In the genomic region with DNA sequence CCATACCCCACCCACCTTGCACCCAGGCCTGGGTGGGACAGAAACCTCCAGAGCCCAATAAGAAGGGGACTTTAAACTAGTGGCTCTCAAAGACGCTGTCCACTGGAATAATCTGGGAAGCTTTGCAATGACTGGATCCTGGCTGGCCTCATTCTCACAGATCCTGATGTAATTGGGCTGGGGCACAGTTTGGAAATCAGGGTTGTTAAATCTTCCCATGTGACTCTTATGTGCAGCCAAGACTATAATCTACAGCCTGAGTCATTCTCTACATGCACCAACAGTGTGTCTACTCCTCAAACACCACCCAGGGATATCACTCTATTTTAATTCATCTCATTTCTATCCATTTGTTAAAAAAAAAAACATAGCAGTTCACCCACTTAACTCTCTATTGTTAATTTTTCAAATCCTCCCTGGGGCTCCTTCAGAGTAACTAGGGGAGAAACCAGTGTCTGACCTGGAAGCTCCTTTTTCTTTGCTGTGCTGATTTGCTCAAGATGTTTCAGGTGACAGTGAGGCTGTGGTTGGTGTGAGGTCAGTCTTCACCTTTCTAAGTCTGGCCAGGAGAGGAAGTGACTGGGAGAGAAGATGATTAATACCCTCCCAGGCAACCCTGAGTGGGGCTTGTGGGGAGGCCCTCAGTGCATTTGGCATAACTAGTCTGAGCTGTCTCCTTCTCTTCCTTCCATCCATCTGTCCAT, we compare ENCODE assay signal across 18 cellular contexts.
A peak's percentile ranks its signal among the peaks of the same experiment; 100 is the strongest.
DNase-seq lines count a peak whose midpoint lies in the region; ATAC-seq and TF ChIP-seq lines count a peak whose summit lies in the region.
"Had no signal": no experiment of that assay in that cellular context is flagged by ENCODE, and none has a peak within 500 bp of the region (broad histone marks: within the 10 kb centered on the region; RNA-seq: fewer than 3 reads in every experiment).

No MANE protein-coding gene starts in this region.

- H3K9me2 ChIP-seq in hepatocyte (replicated peaks; ENCODE audit: insufficient read depth): no peaks in the 10 kb centered on the region

- no peaks in the 10 kb centered on the region for H3K79me2 ChIP-seq in hepatocyte

- TF ChIP-seq CTCF in hepatocyte (IDR thresholded peaks at IDR 0.05; ENCODE audit: poor library complexity) (no peak), upper lobe of right lung (IDR thresholded peaks at IDR 0.05) (no peak)

- H3K36me3 Mint-ChIP-seq in activated naive CD8-positive, alpha-beta T cell treated with anti-CD3 and anti-CD28 coated beads, Interleukin-2, amount 10 ng/mL, durations not matched to agents 7 days and 5 days: no peaks in the 10 kb centered on the region
- H3K36me3 Mint-ChIP-seq in activated naive CD8-positive, alpha-beta T cell treated with anti-CD3 and anti-CD28 coated beads for 36 hours: no peaks in the 10 kb centered on the region

- H3K27me3 Mint-ChIP-seq in activated naive CD8-positive, alpha-beta T cell treated with anti-CD3 and anti-CD28 coated beads, Interleukin-2, amount 10 ng/mL, durations not matched to agents 7 days and 5 days: peaks cover 10% of the 10 kb centered on the region
- H3K27me3 Mint-ChIP-seq in activated naive CD8-positive, alpha-beta T cell treated with anti-CD3 and anti-CD28 coated beads for 36 hours: peaks cover 2% of the 10 kb centered on the region

- H3K9me3 ChIP-seq in hepatocyte (ENCODE audit: low read depth) (no peaks in the 10 kb centered on the region), upper lobe of right lung (no peaks in the 10 kb centered on the region)
- H3K9me3 ChIP-seq: A549, neutrophil had no signal

- H3K27ac Mint-ChIP-seq in activated naive CD8-positive, alpha-beta T cell treated with anti-CD3 and anti-CD28 coated beads, Interleukin-2, amount 10 ng/mL, durations not matched to agents 7 days and 5 days: peak overlapping the region; percentile 49
- no peak overlapping the region for H3K27ac Mint-ChIP-seq in activated naive CD8-positive, alpha-beta T cell treated with anti-CD3 and anti-CD28 coated beads for 36 hours

- POLR2A ChIA-PET in activated naive CD8-positive, alpha-beta T cell treated with anti-CD3 and anti-CD28 coated beads, Interleukin-2, amount 10 ng/mL, durations not matched to agents 7 days and 5 days (lab: Charles Lee): no interaction called here

- H3K4me1 ChIP-seq in hepatocyte (ENCODE audit: insufficient read depth): no peaks in the 10 kb centered on the region
- H3K4me1 ChIP-seq in upper lobe of right lung: no peaks in the 10 kb centered on the region
- H3K4me1 ChIP-seq: A549 had no signal

- no peaks in the 10 kb centered on the region for H3K36me3 ChIP-seq in hepatocyte (replicated peaks; ENCODE audit: insufficient read depth, low read depth)
- H3K36me3 ChIP-seq in upper lobe of right lung: no peaks in the 10 kb centered on the region
- H3K36me3 ChIP-seq: neutrophil had no signal

- no peaks in the 10 kb centered on the region for H4K20me1 ChIP-seq in hepatocyte (ENCODE audit: insufficient read depth, poor library complexity, severe bottlenecking)

- no peak overlapping the region for H3K27ac ChIP-seq in hepatocyte
- H3K27ac ChIP-seq in upper lobe of right lung: no peak overlapping the region
- H3K27ac ChIP-seq: A549, neutrophil, skin epidermis had no signal

- H3K9me3 Mint-ChIP-seq in activated naive CD8-positive, alpha-beta T cell treated with anti-CD3 and anti-CD28 coated beads, Interleukin-2, amount 10 ng/mL, durations not matched to agents 7 days and 5 days: no peaks in the 10 kb centered on the region
- H3K9me3 Mint-ChIP-seq in activated naive CD8-positive, alpha-beta T cell treated with anti-CD3 and anti-CD28 coated beads for 36 hours: no peaks in the 10 kb centered on the region

- WGBS in hepatocyte (ENCODE audit: low lambda C conversion rate, missing lambda C conversion rate): 64% methylated on average over 1 of the region's 1 CpG

- no peak for DNase-seq in activated naive CD8-positive, alpha-beta T cell treated with anti-CD3 and anti-CD28 coated beads, Interleukin-2, amount 10 ng/mL, durations not matched to agents 7 days and 5 days
- no peak for DNase-seq in activated naive CD8-positive, alpha-beta T cell treated with anti-CD3 and anti-CD28 coated beads for 36 hours
- DNase-seq in hepatocyte (ENCODE audit: low spot score) (peak; percentile 22), upper lobe of right lung (no peak), EL (no peak), GDM1 (lab: John Stamatoyannopoulos, UW) (no peak)
- DNase-seq: amygdala, Kasumi-1, mesendoderm, NCI-H1694 treated with DMSO at 0.1 percent for 48 hours, NCI-H526, SW 1271 had no signal

- peaks cover 9% of the 10 kb centered on the region for H3K27me3 ChIP-seq in hepatocyte
- no peaks in the 10 kb centered on the region for H3K27me3 ChIP-seq in upper lobe of right lung
- H3K27me3 ChIP-seq: neutrophil had no signal

- peak; percentile 45 for ATAC-seq in activated naive CD8-positive, alpha-beta T cell treated with anti-CD3 and anti-CD28 coated beads, Interleukin-2, amount 10 ng/mL, durations not matched to agents 7 days and 5 days (ENCODE audit: low read depth)
- ATAC-seq in HG03520 (IDR thresholded peaks at IDR 0.05; ENCODE audit: unreplicated experiment) (peak; percentile 68), upper lobe of right lung (peak; percentile 56), GM21526 (IDR thresholded peaks at IDR 0.05; ENCODE audit: low FRiP score, unreplicated experiment) (no peak)
- ATAC-seq: A549, Panc1 had no signal

- no peak overlapping the region for H2AFZ ChIP-seq in hepatocyte

- intact Hi-C loops in upper lobe of right lung (cut with DNase I): no loop called here

- H3K4me2 ChIP-seq in hepatocyte: no peak overlapping the region
- H3K4me2 ChIP-seq: A549 had no signal

- H3K4me3 ChIP-seq in hepatocyte: no peak overlapping the region
- H3K4me3 ChIP-seq in upper lobe of right lung: no peak overlapping the region
- H3K4me3 ChIP-seq: A549, skin epidermis had no signal

- no peak overlapping the region for H3K4me3 Mint-ChIP-seq in activated naive CD8-positive, alpha-beta T cell treated with anti-CD3 and anti-CD28 coated beads, Interleukin-2, amount 10 ng/mL, durations not matched to agents 7 days and 5 days
- no peak overlapping the region for H3K4me3 Mint-ChIP-seq in activated naive CD8-positive, alpha-beta T cell treated with anti-CD3 and anti-CD28 coated beads for 36 hours

- peaks cover 9% of the 10 kb centered on the region for H3K4me1 Mint-ChIP-seq in activated naive CD8-positive, alpha-beta T cell treated with anti-CD3 and anti-CD28 coated beads, Interleukin-2, amount 10 ng/mL, durations not matched to agents 7 days and 5 days
- H3K4me1 Mint-ChIP-seq in activated naive CD8-positive, alpha-beta T cell treated with anti-CD3 and anti-CD28 coated beads for 36 hours: peaks cover 8% of the 10 kb centered on the region
